8 cellular contexts compared by ENCODE assay signal in the genomic region with DNA sequence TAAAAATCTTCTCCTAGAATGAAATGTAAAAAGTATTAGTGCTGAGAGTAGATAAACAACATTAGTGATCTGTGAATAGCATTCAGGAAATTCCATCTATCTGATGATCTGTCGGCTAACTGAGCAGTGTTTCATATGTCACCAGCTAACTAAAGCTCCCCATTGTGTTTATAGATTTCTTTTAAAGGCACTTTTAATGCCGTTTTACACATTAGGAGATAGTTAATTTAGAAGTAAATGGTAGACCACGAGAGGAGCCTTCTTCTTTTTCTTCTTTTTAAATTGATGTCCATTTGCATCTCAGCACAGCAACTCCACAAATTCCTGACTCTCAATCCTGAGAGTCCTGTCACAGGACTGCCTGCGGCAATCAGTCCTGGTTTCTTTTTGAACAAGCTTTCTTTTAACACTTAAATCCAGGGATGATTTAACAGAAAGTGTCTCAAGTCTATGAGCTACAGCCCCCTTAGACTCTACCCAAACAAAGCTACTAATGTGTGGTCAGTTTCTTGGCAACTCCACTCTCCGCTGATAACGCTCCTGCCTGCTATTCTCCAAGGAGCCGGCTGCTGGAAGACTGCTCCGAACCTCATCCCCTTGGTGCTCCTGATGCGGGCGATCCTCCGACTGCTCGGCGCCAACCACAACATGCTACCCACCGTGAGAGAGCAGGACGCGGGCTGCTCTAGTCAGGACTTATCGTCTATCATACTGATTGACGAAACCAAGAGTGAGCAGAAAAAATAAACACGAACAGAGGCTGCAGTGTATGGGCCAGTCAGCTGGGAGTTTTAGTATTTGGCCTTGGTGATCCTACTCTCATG.
DNase-seq lines count a peak whose midpoint lies in the region; ATAC-seq and TF ChIP-seq lines count a peak whose summit lies in the region.

No MANE protein-coding gene starts in this region.

- no peak for TF ChIP-seq CTCF in WERI-Rb-1 (IDR thresholded peaks at IDR 0.05; ENCODE audit: low read depth, low read length)

- peak; percentile 81 for DNase-seq in dermis blood vessel endothelial cell
- DNase-seq in left lobe of liver (ENCODE audit: low spot score): no peak
- DNase-seq in NCI-H524 treated with DMSO at 0.1 percent for 48 hours (lab: John Stamatoyannopoulos, UW): no peak
- DNase-seq in WERI-Rb-1: no peak
- no peak for DNase-seq in NCI-H526 treated with DMSO at 0.1 percent for 48 hours (lab: John Stamatoyannopoulos, UW)

- H3K27me3 ChIP-seq in HUES6 (ENCODE audit: control insufficient read depth, insufficient read depth, low read length) (no peaks in the 10 kb centered on the region), subcutaneous abdominal adipose tissue (ENCODE audit: control insufficient read depth in 5 of 5, insufficient read depth in 4 of 5, low read length in 5 of 5) (peaks cover 0 to 8% (median 0%) of the 10 kb centered on the region in 5 donors), WERI-Rb-1 (ENCODE audit: insufficient read depth, low read depth, severe bottlenecking) (no peaks in the 10 kb centered on the region)

- H3K9me3 ChIP-seq in HUES6 (ENCODE audit: control insufficient read depth, insufficient read depth, low read depth, low read length) (no peaks in the 10 kb centered on the region), subcutaneous abdominal adipose tissue (ENCODE audit: control insufficient read depth in 5 of 5, low read length in 5 of 5) (no peaks in the 10 kb centered on the region), WERI-Rb-1 (ENCODE audit: severe bottlenecking) (no peaks in the 10 kb centered on the region)

- H3K4me3 ChIP-seq in HUES6 (ENCODE audit: low read depth, low read length) (peak overlapping the region; percentile 19), subcutaneous abdominal adipose tissue (ENCODE audit: low read depth in 1 of 5, low read length in 5 of 5) (peak overlapping the region; percentile 45 to 66 (median 62)), WERI-Rb-1 (ENCODE audit: low read depth, low read length) (no peak overlapping the region)

- H3K27ac ChIP-seq in HUES6 (ENCODE audit: low read depth, low read length): no peak overlapping the region
- peak overlapping the region; percentile 72 for H3K27ac ChIP-seq in subcutaneous abdominal adipose tissue (ENCODE audit: low read depth, low read length)
- H3K27ac ChIP-seq in WERI-Rb-1: no peak overlapping the region

- H3K36me3 ChIP-seq in HUES6 (ENCODE audit: control insufficient read depth, insufficient read depth, low read length) (no peaks in the 10 kb centered on the region), subcutaneous abdominal adipose tissue (ENCODE audit: control insufficient read depth in 5 of 5, insufficient read depth in 5 of 5, low read length in 5 of 5) (no peaks in the 10 kb centered on the region), WERI-Rb-1 (no peaks in the 10 kb centered on the region)

- H3K9ac ChIP-seq in HUES6 (ENCODE audit: low read length) (peak overlapping the region; percentile 23), subcutaneous abdominal adipose tissue (ENCODE audit: low read length in 5 of 5) (peak overlapping the region in 3 of 5 donors; percentile 47 to 73 (median 59))

- ATAC-seq in left lobe of liver: peak; percentile 25
- ATAC-seq in GM21515 (IDR thresholded peaks at IDR 0.05; ENCODE audit: unreplicated experiment): no peak

- H3K4me1 ChIP-seq in HUES6 (ENCODE audit: control insufficient read depth, insufficient read depth, low read length): peaks cover 36% of the 10 kb centered on the region
- peaks cover 0 to 18% (median 6%) of the 10 kb centered on the region in 5 donors for H3K4me1 ChIP-seq in subcutaneous abdominal adipose tissue (ENCODE audit: control insufficient read depth in 5 of 5, insufficient read depth in 5 of 5, low read length in 5 of 5)
